Comparison of ENCODE assay signal across 9 cellular contexts in the genomic region with DNA sequence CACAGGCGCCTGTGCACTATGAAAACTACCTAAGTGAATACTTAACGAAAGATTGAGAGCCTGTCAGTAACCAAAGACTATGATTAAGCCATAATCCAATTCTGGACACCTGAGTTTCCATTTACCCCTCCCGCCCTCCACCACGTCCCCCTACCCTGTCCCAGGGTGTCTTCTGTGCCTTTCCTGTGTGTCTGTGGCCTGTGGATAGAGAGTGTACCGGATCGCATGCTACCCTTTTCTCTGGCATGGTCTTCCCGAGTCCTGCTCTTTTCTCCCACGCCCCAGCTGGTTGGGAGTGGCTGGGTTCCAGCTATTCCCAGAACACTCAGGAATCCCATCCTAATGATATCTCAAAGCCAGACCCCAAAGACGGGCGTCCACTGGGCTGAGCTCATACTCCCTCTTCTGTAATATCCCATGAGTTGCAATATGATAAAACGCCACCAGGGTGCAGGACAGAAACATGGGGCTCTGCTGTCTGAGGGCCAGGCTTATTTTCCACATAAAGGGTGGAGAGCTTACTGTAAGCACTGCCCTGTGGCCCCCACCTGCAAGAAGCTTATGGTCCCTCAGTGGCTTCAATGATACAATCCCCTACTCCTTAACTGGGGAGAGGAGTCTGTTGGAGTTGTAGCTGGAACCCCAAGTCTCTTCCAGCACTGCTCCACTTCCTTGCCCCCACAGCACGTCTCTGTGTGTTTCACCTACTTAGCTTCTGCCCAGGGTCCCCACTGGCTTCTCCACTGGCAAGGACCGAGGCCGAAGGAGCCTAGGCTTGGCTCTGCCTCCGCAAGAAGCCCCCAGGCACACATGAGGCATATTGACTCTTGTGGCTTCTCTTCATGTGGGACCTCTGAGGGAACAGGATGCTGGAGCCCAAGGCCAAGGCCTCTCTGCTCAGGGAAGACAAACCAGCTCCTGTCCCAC. TPM values are rescaled to one million over a fixed set of nuclear protein-coding genes. Genes with fewer than 3 reads are reported as not detected.
DNase-seq lines count a peak whose midpoint lies in the region; ATAC-seq and TF ChIP-seq lines count a peak whose summit lies in the region.
"Had no signal": no experiment of that assay in that cellular context is flagged by ENCODE, and none has a peak within 500 bp of the region (broad histone marks: within the 10 kb centered on the region; RNA-seq: fewer than 3 reads in every experiment).

No MANE protein-coding gene starts in this region.

- in situ Hi-C loops in Caki2 (cut with HindIII; ENCODE audit: low pct_unique_long_range_greater_than_20kb, low sequenced_read_pairs) (no loop called here), SK-MEL-5 (cut with HindIII; ENCODE audit: low pct_unique_long_range_greater_than_20kb, low sequenced_read_pairs) (no loop called here), brain microvascular endothelial cell (cut with HindIII; ENCODE audit: low pct_ligation_motif_present, low sequenced_read_pairs) (no loop called here)

- H3K4me3 Mint-ChIP-seq in stimulated activated effector memory CD8-positive, alpha-beta T cell treated with anti-CD3 and anti-CD28 coated beads, Interleukin-12 subunit alpha, Interleukin-12 subunit beta, amount 100 ng/mL, for 72 hours: no peak overlapping the region

- H3K27me3 ChIP-seq in MM.1S (replicated peaks; ENCODE audit: insufficient read depth, low read length) (peaks cover 18% of the 10 kb centered on the region), brain microvascular endothelial cell (replicated peaks) (peaks cover 40% of the 10 kb centered on the region), kidney epithelial cell (ENCODE audit: control insufficient read depth, insufficient read depth, low read length) (peaks cover 63% of the 10 kb centered on the region)

- H3K36me3 ChIP-seq in MM.1S (replicated peaks; ENCODE audit: insufficient read depth, low read length): no peaks in the 10 kb centered on the region
- H3K36me3 ChIP-seq in brain microvascular endothelial cell (replicated peaks): no peaks in the 10 kb centered on the region
- H3K36me3 ChIP-seq in kidney epithelial cell (ENCODE audit: control insufficient read depth, insufficient read depth, low read length): no peaks in the 10 kb centered on the region

- H3K4me3 ChIP-seq in MM.1S (ENCODE audit: low read length): no peak overlapping the region
- H3K4me3 ChIP-seq in brain microvascular endothelial cell (ENCODE audit: low read depth, low read length): no peak overlapping the region
- H3K4me3 ChIP-seq in kidney epithelial cell (ENCODE audit: low read depth, low read length): no peak overlapping the region

- H3K27ac ChIP-seq in MM.1S (ENCODE audit: low read length): no peak overlapping the region
- no peak overlapping the region for H3K27ac ChIP-seq in brain microvascular endothelial cell

- H4K20me1 ChIP-seq in MM.1S (ENCODE audit: insufficient read depth, low read length): no peaks in the 10 kb centered on the region

- peaks cover 34% of the 10 kb centered on the region for H3K4me1 Mint-ChIP-seq in stimulated activated effector memory CD8-positive, alpha-beta T cell treated with anti-CD3 and anti-CD28 coated beads, Interleukin-12 subunit alpha, Interleukin-12 subunit beta, amount 100 ng/mL, for 72 hours

- H3K36me3 Mint-ChIP-seq in stimulated activated effector memory CD8-positive, alpha-beta T cell treated with anti-CD3 and anti-CD28 coated beads, Interleukin-12 subunit alpha, Interleukin-12 subunit beta, amount 100 ng/mL, for 72 hours: no peaks in the 10 kb centered on the region

- H3K4me2 ChIP-seq in MM.1S (ENCODE audit: low read depth, low read length): no peak overlapping the region

- no peaks in the 10 kb centered on the region for H3K79me2 ChIP-seq in MM.1S (ENCODE audit: low read length)

- no peak overlapping the region for H2AFZ ChIP-seq in MM.1S (ENCODE audit: low read length)

- H3K9me2 ChIP-seq in MM.1S (replicated peaks; ENCODE audit: insufficient read depth, low read length): no peaks in the 10 kb centered on the region

- ATAC-seq in stimulated activated effector memory CD8-positive, alpha-beta T cell treated with anti-CD3 and anti-CD28 coated beads, Interleukin-12 subunit alpha, Interleukin-12 subunit beta, amount 100 ng/mL, for 72 hours: peak; percentile 74
- no peak for ATAC-seq in GM19452 (IDR thresholded peaks at IDR 0.05; ENCODE audit: unreplicated experiment)

- H3K27ac Mint-ChIP-seq in stimulated activated effector memory CD8-positive, alpha-beta T cell treated with anti-CD3 and anti-CD28 coated beads, Interleukin-12 subunit alpha, Interleukin-12 subunit beta, amount 100 ng/mL, for 72 hours: peak overlapping the region; percentile 15

- H3K9me3 ChIP-seq in MM.1S (replicated peaks; ENCODE audit: insufficient read depth, low read length): no peaks in the 10 kb centered on the region

- no peaks in the 10 kb centered on the region for H3F3A ChIP-seq in MM.1S (ENCODE audit: insufficient read depth, low read length)

- DNase-seq in Caki2 (ENCODE audit: low read depth) (peak; percentile 21), GM20000 (ENCODE audit: low spot score) (peak; percentile 84), MM.1S (peak; percentile 19), SK-MEL-5 (ENCODE audit: low read depth, low spot score) (peak; percentile 71), brain microvascular endothelial cell (peak; percentile 59), kidney epithelial cell (ENCODE audit: low read depth) (no peak)
- DNase-seq in stimulated activated effector memory CD8-positive, alpha-beta T cell treated with anti-CD3 and anti-CD28 coated beads, Interleukin-12 subunit alpha, Interleukin-12 subunit beta, amount 100 ng/mL, for 72 hours (ENCODE audit: low spot score in 2 of 2): peak; percentile 41 to 74

- TF ChIP-seq CTCF in GM20000 (IDR thresholded peaks at IDR 0.05; ENCODE audit: extremely low read depth, missing control alignments): peak; percentile 70
- peak; percentile 53 for TF ChIP-seq CTCF in MM.1S (IDR thresholded peaks at IDR 0.05; ENCODE audit: low read length)
- peak; percentile 78 for TF ChIP-seq CTCF in brain microvascular endothelial cell (IDR thresholded peaks at IDR 0.05; ENCODE audit: low read depth, low read length, missing control alignments)
- peak; percentile 68 for TF ChIP-seq CTCF in kidney epithelial cell (IDR thresholded peaks at IDR 0.05; ENCODE audit: insufficient read depth, low read length, poor library complexity, severe bottlenecking)

- H3K4me1 ChIP-seq in MM.1S (ENCODE audit: low read length): no peaks in the 10 kb centered on the region

- no peaks in the 10 kb centered on the region for H3K9me3 Mint-ChIP-seq in stimulated activated effector memory CD8-positive, alpha-beta T cell treated with anti-CD3 and anti-CD28 coated beads, Interleukin-12 subunit alpha, Interleukin-12 subunit beta, amount 100 ng/mL, for 72 hours

- H3K9ac ChIP-seq in MM.1S (ENCODE audit: low read length): no peak overlapping the region

RNA-seq across cellular contexts. Expression of gene ALX3, which starts 17.6 kb away (rescaled TPM):
- total RNA-seq in Caki2 (2014; rRNA removed; shearing (Covaris generic); ENCODE audit: low replicate concordance): not detected in 2 replicates
- total RNA-seq in SK-MEL-5 (2014; rRNA removed; shearing (Covaris generic)): not detected in 2 replicates
- polyA plus RNA-seq in SK-MEL-5 (2015; cell fraction: cytosol; rRNA removed): not detected in 2 replicates
- not detected in 2 replicates for polyA plus RNA-seq in SK-MEL-5 (2015; cell fraction: nucleus; rRNA removed)
- not detected in 2 replicates for total RNA-seq in kidney epithelial cell
- total RNA-seq: T-helper 2 cell treated with Interferon-gamma antibody and Interleukin-4, amounts not matched to agents 100 ng/mL and 5 ng/mL, for 36 hours had no signal

RNA-seq across cellular contexts. Expression of gene UBL4B, which starts 24.2 kb away (rescaled TPM):
- not detected in 2 replicates for total RNA-seq in Caki2 (2014; rRNA removed; shearing (Covaris generic); ENCODE audit: low replicate concordance)
- total RNA-seq in SK-MEL-5 (2014; rRNA removed; shearing (Covaris generic)): not detected in 2 replicates
- not detected in 2 replicates for polyA plus RNA-seq in SK-MEL-5 (2015; cell fraction: cytosol; rRNA removed)
- polyA plus RNA-seq in SK-MEL-5 (2015; cell fraction: nucleus; rRNA removed): not detected in 2 replicates
- not detected in 2 replicates for total RNA-seq in kidney epithelial cell
- total RNA-seq: T-helper 2 cell treated with Interferon-gamma antibody and Interleukin-4, amounts not matched to agents 100 ng/mL and 5 ng/mL, for 36 hours had no signal

RNA-seq across cellular contexts. Expression of gene STRIP1, which starts 53.7 kb away (rescaled TPM):
- 11.9 and 16.5 TPM in 2 replicates for total RNA-seq in Caki2 (2014; rRNA removed; shearing (Covaris generic); ENCODE audit: low replicate concordance)
- 33.1 and 35.5 TPM in 2 replicates for total RNA-seq in SK-MEL-5 (2014; rRNA removed; shearing (Covaris generic))
- polyA plus RNA-seq in SK-MEL-5 (2015; cell fraction: cytosol; rRNA removed): 19.1 and 26.3 TPM in 2 replicates
- 69.9 and 86.4 TPM in 2 replicates for polyA plus RNA-seq in SK-MEL-5 (2015; cell fraction: nucleus; rRNA removed)
- 32.9 and 41.0 TPM in 2 replicates for total RNA-seq in kidney epithelial cell
